9 cellular contexts compared by ENCODE assay signal in the genomic region with DNA sequence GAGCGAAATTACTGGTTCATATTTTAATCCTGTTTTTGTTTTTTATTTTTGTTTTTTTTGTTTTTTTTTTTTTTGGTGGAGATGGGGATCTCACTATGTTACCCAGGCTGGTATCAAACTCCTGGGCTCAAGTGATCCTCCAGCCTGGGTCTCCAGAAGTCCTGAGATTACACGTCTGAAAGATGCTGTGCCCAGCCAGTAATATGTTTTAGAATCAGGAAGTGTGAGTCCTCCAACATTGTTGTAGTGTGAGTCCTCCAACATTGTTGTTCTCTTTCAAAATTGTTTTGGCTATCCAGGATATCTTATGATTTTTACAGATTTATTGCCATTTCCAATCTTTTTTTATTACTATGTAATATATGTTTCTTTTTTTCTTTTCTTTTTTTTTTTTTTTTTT.
"Had no signal": no experiment of that assay in that cellular context is flagged by ENCODE, and none has a peak within 500 bp of the region (broad histone marks: within the 10 kb centered on the region; RNA-seq: fewer than 3 reads in every experiment).

No MANE protein-coding gene starts in this region.

- H3K9ac ChIP-seq: GM23248 had no signal

- H3K36me3 ChIP-seq: HAP-1 had no signal

- H3K4me1 ChIP-seq: HAP-1 had no signal

- H3K9me3 ChIP-seq: HAP-1 had no signal

- H3K4me3 ChIP-seq: GM23248, GM23338, HAP-1 had no signal

- H2AFZ ChIP-seq: GM23248, GM23338 had no signal

- FAIRE-seq: H54 had no signal

- DNase-seq: GM23248, GOT3, H7, H9, HCEC 1CT, HFFc6 had no signal

- H3K4me2 ChIP-seq: GM23338 had no signal

- H3K27ac ChIP-seq: GM23248 had no signal

- ATAC-seq: GM23338 had no signal
